ENCODE assay signal across 26 cellular contexts in the genomic region with DNA sequence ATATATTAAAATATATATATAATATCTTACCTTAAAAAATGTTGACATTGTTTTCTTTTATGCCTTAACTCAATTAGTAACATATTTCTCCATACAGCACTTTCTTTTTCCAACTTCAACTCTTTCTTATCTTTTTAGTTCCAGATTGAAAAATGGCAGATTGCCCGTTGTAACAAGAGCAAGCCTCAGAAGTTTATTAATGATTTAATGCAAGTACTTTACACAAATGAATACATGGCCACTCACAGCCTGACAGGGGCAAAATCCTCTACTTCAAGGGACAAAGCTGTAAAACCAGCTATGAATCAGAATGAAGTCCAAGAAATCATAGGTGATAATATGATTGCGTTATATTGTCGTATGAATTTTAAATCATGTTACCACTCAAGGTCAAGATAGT.
"Had no signal": no experiment of that assay in that cellular context is flagged by ENCODE, and none has a peak within 500 bp of the region (broad histone marks: within the 10 kb centered on the region; RNA-seq: fewer than 3 reads in every experiment).

No MANE protein-coding gene starts in this region.

- DNase-seq: activated CD4-positive, alpha-beta memory T cell treated with anti-CD3 and anti-CD28 coated beads, Interleukin-2, amount 10 ng/mL, durations not matched to agents 7 days and 5 days; activated CD4-positive, alpha-beta T cell treated with anti-CD3 and anti-CD28 coated beads for 1 hour; activated CD4-positive, alpha-beta T cell treated with anti-CD3 and anti-CD28 coated beads, Interleukin-2, amount 10 ng/mL, durations not matched to agents 7 days and 5 days; activated CD8-positive, alpha-beta memory T cell treated with anti-CD3 and anti-CD28 coated beads, Interleukin-2, amount 50 U/mL, for 48 hours; activated gamma-delta T cell treated with Interleukin-2 at 50 U/mL for 16 hours; activated naive CD4-positive, alpha-beta T cell treated with anti-CD3 and anti-CD28 coated beads, Interleukin-2, amount 50 U/mL, for 16 hours; activated T-cell treated with anti-CD3 and anti-CD28 coated beads, Interleukin-2, amount 50 U/mL, for 24 hours; amygdala; dermis blood vessel endothelial cell; effector CD4-positive, alpha-beta T cell; foreskin fibroblast; head of caudate nucleus; hippocampal formation; left cardiac atrium; mammary epithelial cell; naive thymus-derived CD8-positive, alpha-beta T cell; stimulated activated naive CD4-positive, alpha-beta T cell treated with Interleukin-2 at 50 U/mL for 16 hours; T-helper 1 cell; testis; transverse colon had no signal

- H3K4me3 ChIP-seq: breast epithelium, neural progenitor cell, right atrium auricular region, testis, transverse colon had no signal

- H3K27ac ChIP-seq: breast epithelium, epithelial cell of prostate, neural progenitor cell, right atrium auricular region, testis, transverse colon had no signal

- H3K4me1 ChIP-seq: breast epithelium, right atrium auricular region, testis, transverse colon had no signal

- H2AFZ ChIP-seq: neural progenitor cell had no signal

- H3K27ac Mint-ChIP-seq: activated CD4-positive, alpha-beta memory T cell treated with anti-CD3 and anti-CD28 coated beads, Interleukin-2, amount 10 ng/mL, durations not matched to agents 7 days and 5 days; activated CD4-positive, alpha-beta T cell treated with anti-CD3 and anti-CD28 coated beads, Interleukin-2, amount 10 ng/mL, durations not matched to agents 7 days and 5 days; activated T-cell treated with anti-CD3 and anti-CD28 coated beads, Interleukin-2, amount 50 U/mL, for 24 hours; activated T-helper 17 cell treated with anti-CD3 and anti-CD28 coated beads, Interleukin-2, amount 50 U/mL, for 72 hours; naive thymus-derived CD8-positive, alpha-beta T cell; neural progenitor cell; T-helper 2 cell treated with Interferon-gamma antibody and Interleukin-4, amounts not matched to agents 5 μg/mL and 100 μg/mL, for 36 hours had no signal

- H3K4me3 Mint-ChIP-seq: activated CD4-positive, alpha-beta memory T cell treated with anti-CD3 and anti-CD28 coated beads, Interleukin-2, amount 10 ng/mL, durations not matched to agents 7 days and 5 days; activated CD4-positive, alpha-beta T cell treated with anti-CD3 and anti-CD28 coated beads, Interleukin-2, amount 10 ng/mL, durations not matched to agents 7 days and 5 days; activated T-cell treated with anti-CD3 and anti-CD28 coated beads, Interleukin-2, amount 50 U/mL, for 24 hours; activated T-helper 17 cell treated with anti-CD3 and anti-CD28 coated beads, Interleukin-2, amount 50 U/mL, for 72 hours; naive thymus-derived CD8-positive, alpha-beta T cell; neural progenitor cell; T-helper 2 cell treated with Interferon-gamma antibody and Interleukin-4, amounts not matched to agents 5 μg/mL and 100 μg/mL, for 36 hours had no signal

- H3K4me2 ChIP-seq: neural progenitor cell had no signal

- H3K9ac ChIP-seq: neural progenitor cell had no signal

- H3K36me3 Mint-ChIP-seq: naive thymus-derived CD8-positive, alpha-beta T cell; neural progenitor cell had no signal

- H3K36me3 ChIP-seq: breast epithelium, neural progenitor cell, right atrium auricular region, transverse colon had no signal

- H3K9me3 Mint-ChIP-seq: activated CD4-positive, alpha-beta memory T cell treated with anti-CD3 and anti-CD28 coated beads, Interleukin-2, amount 10 ng/mL, durations not matched to agents 7 days and 5 days; activated CD4-positive, alpha-beta T cell treated with anti-CD3 and anti-CD28 coated beads, Interleukin-2, amount 10 ng/mL, durations not matched to agents 7 days and 5 days; activated T-cell treated with anti-CD3 and anti-CD28 coated beads, Interleukin-2, amount 50 U/mL, for 24 hours; activated T-helper 17 cell treated with anti-CD3 and anti-CD28 coated beads, Interleukin-2, amount 50 U/mL, for 72 hours; naive thymus-derived CD8-positive, alpha-beta T cell; neural progenitor cell; T-helper 2 cell treated with Interferon-gamma antibody and Interleukin-4, amounts not matched to agents 5 μg/mL and 100 μg/mL, for 36 hours had no signal

- H3K9me3 ChIP-seq: breast epithelium, right atrium auricular region, testis, transverse colon had no signal

- H3K4me1 Mint-ChIP-seq: activated CD4-positive, alpha-beta memory T cell treated with anti-CD3 and anti-CD28 coated beads, Interleukin-2, amount 10 ng/mL, durations not matched to agents 7 days and 5 days; activated CD4-positive, alpha-beta T cell treated with anti-CD3 and anti-CD28 coated beads, Interleukin-2, amount 10 ng/mL, durations not matched to agents 7 days and 5 days; activated T-helper 17 cell treated with anti-CD3 and anti-CD28 coated beads, Interleukin-2, amount 50 U/mL, for 72 hours; naive thymus-derived CD8-positive, alpha-beta T cell; neural progenitor cell had no signal

- H3K27me3 ChIP-seq: breast epithelium, neural progenitor cell, right atrium auricular region, testis, transverse colon had no signal
